8 cellular contexts compared by ENCODE assay signal in genomic region chr16:82655315-82655714, GRCh38. TPM values are rescaled to one million over a fixed set of nuclear protein-coding genes. Genes with fewer than 3 reads are reported as not detected.
DNase-seq lines count a peak whose midpoint lies in the region; ATAC-seq and TF ChIP-seq lines count a peak whose summit lies in the region.

No MANE protein-coding gene starts in this region.

- no peaks in the 10 kb centered on the region for H3K27me3 ChIP-seq in heart right ventricle
- no peaks in the 10 kb centered on the region for H3K27me3 ChIP-seq in tibial artery

- no peaks in the 10 kb centered on the region for H3K9me3 ChIP-seq in heart right ventricle
- no peaks in the 10 kb centered on the region for H3K9me3 ChIP-seq in tibial artery

- peak; percentile 38 for ATAC-seq in HG03378 (IDR thresholded peaks at IDR 0.05; ENCODE audit: unreplicated experiment)
- peak in 7 of 8 donors; percentile 48 to 75 (median 63) for ATAC-seq in heart right ventricle

- H3K27ac ChIP-seq in heart right ventricle (peak overlapping the region in 6 of 10 donors; percentile 9 to 80 (median 47)), tibial artery (no peak overlapping the region)

- TF ChIP-seq CTCF in heart right ventricle (IDR thresholded peaks at IDR 0.05) (no peak), tibial artery (IDR thresholded peaks at IDR 0.05) (no peak)

- WGBS in heart right ventricle, 2 donors, result 22 to 46% methylated on average over 3 of the region's 3 CpGs

- no peak overlapping the region for H3K4me3 ChIP-seq in heart right ventricle
- no peak overlapping the region for H3K4me3 ChIP-seq in tibial artery

- H3K36me3 ChIP-seq in heart right ventricle (no peaks in the 10 kb centered on the region), tibial artery (no peaks in the 10 kb centered on the region)

- intact Hi-C loops in heart right ventricle (cut with DNase I) (no loop called here), tibial artery (cut with DNase I; ENCODE audit: low total_unique reads) (no loop called here)

- H3K4me1 ChIP-seq in heart right ventricle (peaks cover 11 to 73% (median 42%) of the 10 kb centered on the region in 9 donors), tibial artery (peaks cover 0 to 46% (median 22%) of the 10 kb centered on the region in 4 donors)

- DNase-seq in CD1c-positive myeloid dendritic cell (ENCODE audit: extremely low spot score) (peak; percentile 8), heart right ventricle (peak in 1 of 2 donors; percentile 40), NCI-H2196 treated with DMSO at 0.1 percent for 48 hours (lab: John Stamatoyannopoulos, UW; ENCODE audit: unreplicated experiment) (no peak), tibial artery (no peak), occipital lobe (lab: John Stamatoyannopoulos, UW) (no peak)
- peak in 2 of 3 experiments; percentile 28 to 30 for DNase-seq in activated CD8-positive, alpha-beta memory T cell treated with anti-CD3 and anti-CD28 coated beads for 48 hours (ENCODE audit: low read depth in 2 of 3, low spot score in 2 of 3)
- DNase-seq in stimulated activated CD8-positive, alpha-beta memory T cell treated with anti-CD3 and anti-CD28 coated beads, Interleukin-12 subunit alpha, Interleukin-12 subunit beta, amount 100 ng/mL, for 4 hours (ENCODE audit: low read depth), result peak; percentile 32

RNA-seq across cellular contexts. Expression of gene CDH13, which starts 28.5 kb away (rescaled TPM):
- total RNA-seq in heart right ventricle, result 100 to 1,000 TPM; 126 to 221 (median 173) TPM
- polyA plus RNA-seq in heart right ventricle, result 10 to 100 TPM; 15.5 to 40.9 TPM
- 27.3 TPM for total RNA-seq in occipital lobe

Comparison
In these comparisons a context has a peak if more than half of its experiments do, and no peak if none do; other contexts are left out.
1. DNase-seq: peak in CD1c-positive myeloid dendritic cell (single experiment), activated CD8-positive, alpha-beta memory T cell treated with anti-CD3 and anti-CD28 coated beads for 48 hours (2 of 3) and stimulated activated CD8-positive, alpha-beta memory T cell treated with anti-CD3 and anti-CD28 coated beads, Interleukin-12 subunit alpha, Interleukin-12 subunit beta, amount 100 ng/mL, for 4 hours (single experiment); none in NCI-H2196 treated with DMSO at 0.1 percent for 48 hours (single experiment), tibial artery (0 of 2) and occipital lobe (single experiment).
2. H3K27ac ChIP-seq: peak in heart right ventricle (6 of 10); none in tibial artery (0 of 2).